In genomic region chr18:45590060-45590537, GRCh38 we compare ENCODE assay signal across 14 cellular contexts. TPM values are rescaled to one million over a fixed set of nuclear protein-coding genes. Genes with fewer than 3 reads are reported as not detected.
A peak's percentile ranks its signal among the peaks of the same experiment; 100 is the strongest.
DNase-seq lines count a peak whose midpoint lies in the region; ATAC-seq, FAIRE-seq and TF ChIP-seq lines count a peak whose summit lies in the region.
"Had no signal": no experiment of that assay in that cellular context is flagged by ENCODE, and none has a peak within 500 bp of the region (broad histone marks: within the 10 kb centered on the region; RNA-seq: fewer than 3 reads in every experiment).

No MANE protein-coding gene starts in this region.

- peak; percentile 38 for ATAC-seq in mucosa of descending colon
- ATAC-seq: natural killer cell treated with Interleukin-12 subunit alpha and Interleukin-12 subunit beta and Interleukin-15 and Interleukin-18, amount 100 ng/mL, for 72 hours; stimulated activated memory B cell treated with anti-CD40 and anti-IgM and Interleukin-4, amounts not matched to agents 10 μg/mL and 1 μg/mL and 100 μg/mL, for 72 hours had no signal

- H3K4me3 ChIP-seq in mucosa of descending colon = no peak overlapping the region

- FAIRE-seq in endometrium (lab: Jason Lieb, UNC) = peak; percentile 97
- no peak for FAIRE-seq in urothelium cell line (lab: Jason Lieb, UNC)

- TF ChIP-seq CTCF in mucosa of descending colon (IDR thresholded peaks at IDR 0.05) (no peak), GM13977 (IDR thresholded peaks at IDR 0.05; ENCODE audit: extremely low read depth, insufficient read depth, missing control alignments) (no peak)

- H3K4me1 ChIP-seq in mucosa of descending colon (ENCODE audit: low read depth) = peaks cover 7% of the 10 kb centered on the region

- intact Hi-C loops in mucosa of descending colon (cut with DNase I, micrococcal nuclease) = no loop called here

- H3K9me3 ChIP-seq in mucosa of descending colon = no peaks in the 10 kb centered on the region

- peak; percentile 62 for DNase-seq in M059J (ENCODE audit: low read depth)
- no peak for DNase-seq in mucosa of descending colon
- DNase-seq in urothelium cell line (ENCODE audit: low spot score) = peak; percentile 9
- DNase-seq in activated CD8-positive, alpha-beta memory T cell treated with anti-CD3 and anti-CD28 coated beads for 24 hours = no peak
- no peak for DNase-seq in amygdala (lab: John Stamatoyannopoulos, UW)
- DNase-seq in ureter (ENCODE audit: low spot score) = no peak
- DNase-seq in GM13977 (ENCODE audit: low spot score) = no peak
- DNase-seq: activated T-cell treated with anti-CD3 and anti-CD28 coated beads for 4 hours, DMS 273 treated with DMSO at 0.1 percent for 48 hours, MM.1S, NCI-H226 had no signal

- H3K36me3 ChIP-seq in mucosa of descending colon (ENCODE audit: low read depth) = no peaks in the 10 kb centered on the region

- in situ Hi-C loops in GM13977 (cut with MboI; ENCODE audit: low pct_unique_long_range_greater_than_20kb, low sequenced_read_pairs, unreplicated experiment) = no loop called here

RNA-seq across cellular contexts. Expression of gene SLC14A2, which starts 25.2 kb away (rescaled TPM):
- 0.07 TPM in 1 of 2 replicates, not detected in the other for total RNA-seq in M059J (2014; rRNA removed; shearing (Covaris generic))
- total RNA-seq in mucosa of descending colon (under 1 TPM in 1 of 3 donors, not detected in 2; 0.17 TPM), ureter (not detected)

Comparison
In these comparisons a context has a peak if more than half of its experiments do, and no peak if none do; other contexts are left out.
1. DNase-seq: peak in M059J (single experiment) and urothelium cell line (single experiment); none in mucosa of descending colon (0 of 3), activated CD8-positive, alpha-beta memory T cell treated with anti-CD3 and anti-CD28 coated beads for 24 hours (single experiment), amygdala (0 of 56), ureter (single experiment) and GM13977 (single experiment).